In genomic region chr7:28032738-28033380, GRCh38 we compare ENCODE assay signal across 21 cellular contexts.
DNase-seq lines count a peak whose midpoint lies in the region; ATAC-seq and TF ChIP-seq lines count a peak whose summit lies in the region.
"Had no signal": no experiment of that assay in that cellular context is flagged by ENCODE, and none has a peak within 500 bp of the region (broad histone marks: within the 10 kb centered on the region; RNA-seq: fewer than 3 reads in every experiment).

No MANE protein-coding gene starts in this region.

- no peak overlapping the region for H4K91ac ChIP-seq in H9 (ENCODE audit: insufficient read length, low read depth, low read length)

- no peaks in the 10 kb centered on the region for H3K9me3 ChIP-seq in H9 (ENCODE audit: control insufficient read depth, low read depth, low read length)
- no peaks in the 10 kb centered on the region for H3K9me3 ChIP-seq in sigmoid colon
- H3K9me3 ChIP-seq: vagina had no signal

- H3K9me3 Mint-ChIP-seq in H9 (no peaks in the 10 kb centered on the region), WTC11 (no peaks in the 10 kb centered on the region)
- H3K9me3 Mint-ChIP-seq: activated B cell treated with CpG ODN at 0.5 μM for 24 hours; activated naive CD8-positive, alpha-beta T cell treated with anti-CD3 and anti-CD28 coated beads for 36 hours; mesothelial cell of epicardium; nephron; T-helper 2 cell treated with Interferon-gamma antibody and Interleukin-4, amounts not matched to agents 5 μg/mL and 100 μg/mL, for 36 hours had no signal

- no peaks in the 10 kb centered on the region for H3K36me3 Mint-ChIP-seq in H9 (ENCODE audit: insufficient read depth in 1 of 3, low read depth in 3 of 3)
- H3K36me3 Mint-ChIP-seq in WTC11, result no peaks in the 10 kb centered on the region
- H3K36me3 Mint-ChIP-seq: activated naive CD8-positive, alpha-beta T cell treated with anti-CD3 and anti-CD28 coated beads for 36 hours; mesothelial cell of epicardium had no signal

- H3K4me1 Mint-ChIP-seq in H9, result peaks cover 18 to 38% of the 10 kb centered on the region in 2 experiments
- peaks cover 37% of the 10 kb centered on the region for H3K4me1 Mint-ChIP-seq in WTC11

- no peak overlapping the region for H3K9ac ChIP-seq in H9 (ENCODE audit: extremely low read depth, insufficient read length, low read length)

- no peak overlapping the region for H2AK5ac ChIP-seq in H9 (ENCODE audit: insufficient read length, low read length)

- H3K27me3 ChIP-seq in H9 (ENCODE audit: insufficient read depth, low read length) (no peaks in the 10 kb centered on the region), sigmoid colon (no peaks in the 10 kb centered on the region)
- H3K27me3 ChIP-seq: vagina had no signal

- H2BK5ac ChIP-seq in H9 (ENCODE audit: insufficient read length, low read length), result no peak overlapping the region

- H3K79me1 ChIP-seq in H9 (ENCODE audit: insufficient read depth, low read depth, low read length, poor library complexity, severe bottlenecking), result no peaks in the 10 kb centered on the region

- no peak overlapping the region for H3K23ac ChIP-seq in H9 (ENCODE audit: insufficient read length, low read depth, low read length)

- no peak overlapping the region for H2BK15ac ChIP-seq in H9 (ENCODE audit: low read depth, low read length)

- H3K4me2 ChIP-seq in H9 (ENCODE audit: insufficient read depth, insufficient read length, low read length), result no peak overlapping the region

- no peak overlapping the region for H3K18ac ChIP-seq in H9 (ENCODE audit: insufficient read length, low read depth, low read length)

- POLR2A ChIA-PET in WTC11 (lab: Charles Lee), result no interaction called here

- no peak overlapping the region for H2BK20ac ChIP-seq in H9 (ENCODE audit: low read depth, low read length, poor library complexity, severe bottlenecking)

- peak; percentile 44; the same call in 2 of the 3 replicates for TF ChIP-seq CTCF in H9 (conservative IDR thresholded peaks at IDR 0.05)
- TF ChIP-seq CTCF in WTC11 (IDR thresholded peaks at IDR 0.05), result no peak
- no peak for TF ChIP-seq CTCF in sigmoid colon (IDR thresholded peaks at IDR 0.05)

- no peaks in the 10 kb centered on the region for H4K20me1 ChIP-seq in H9 (ENCODE audit: control insufficient read depth, insufficient read depth, insufficient read length)

- no peak overlapping the region for H2BK12ac ChIP-seq in H9 (ENCODE audit: insufficient read length, low read depth, low read length)

- H3K27ac Mint-ChIP-seq in H9 (no peak overlapping the region), WTC11 (no peak overlapping the region)
- H3K27ac Mint-ChIP-seq: activated B cell treated with CpG ODN at 0.5 μM for 24 hours; activated naive CD8-positive, alpha-beta T cell treated with anti-CD3 and anti-CD28 coated beads for 36 hours; mesothelial cell of epicardium; nephron; T-helper 2 cell treated with Interferon-gamma antibody and Interleukin-4, amounts not matched to agents 5 μg/mL and 100 μg/mL, for 36 hours had no signal

- ATAC-seq in WTC11, result peak; percentile 86
- ATAC-seq: left lobe of liver had no signal

- DNase-seq in H9, result peak; percentile 52
- DNase-seq in WTC11 (ENCODE audit: low spot score), result peak; percentile 45
- DNase-seq in iPS DF 19.7 (ENCODE audit: low read depth, low spot score), result peak; percentile 28
- no peak for DNase-seq in sigmoid colon
- no peak for DNase-seq in AG20443 (ENCODE audit: low spot score)
- DNase-seq in stimulated activated CD4-positive, alpha-beta T cell treated with anti-CD3 and anti-CD28 coated beads, Interleukin-2, amount 100 ng/mL, for 48 hours, result no peak
- DNase-seq in dedifferentiated amniotic fluid mesenchymal stem cell (ENCODE audit: extremely low spot score), result no peak
- DNase-seq: activated B cell treated with CpG ODN at 0.5 μM for 24 hours; activated CD4-positive, alpha-beta T cell treated with anti-CD3 and anti-CD28 coated beads, Interleukin-2, amount 50 U/mL, for 48 hours; activated CD8-positive, alpha-beta memory T cell treated with anti-CD3 and anti-CD28 coated beads, Interleukin-2, amount 50 U/mL, for 48 hours; activated naive CD8-positive, alpha-beta T cell treated with anti-CD3 and anti-CD28 coated beads for 36 hours; cerebellar nuclear complex; glutamatergic neuron; NCI-H2171; NCI-H524; substantia nigra had no signal

- no peak overlapping the region for H2BK120ac ChIP-seq in H9 (ENCODE audit: low read depth, low read length, poor library complexity, severe bottlenecking)

- no peak for TF ChIP-seq EP300 in sigmoid colon (IDR thresholded peaks at IDR 0.05)

- H3K27me3 Mint-ChIP-seq in H9 (ENCODE audit: low read depth) (peaks cover 6% of the 10 kb centered on the region), WTC11 (ENCODE audit: low read depth) (no peaks in the 10 kb centered on the region; the same call in 1 of the 2 replicates)
- H3K27me3 Mint-ChIP-seq: activated B cell treated with CpG ODN at 0.5 μM for 24 hours; activated naive CD8-positive, alpha-beta T cell treated with anti-CD3 and anti-CD28 coated beads for 36 hours had no signal

- no peak overlapping the region for H3T11ph ChIP-seq in H9 (ENCODE audit: low read length)

- TF ChIP-seq POLR2A in sigmoid colon (IDR thresholded peaks at IDR 0.05), result no peak

- no peak overlapping the region for H3K4me3 ChIP-seq in sigmoid colon
- H3K4me3 ChIP-seq: vagina had no signal

- no peaks in the 10 kb centered on the region for H3K23me2 ChIP-seq in H9 (ENCODE audit: insufficient read length, low read depth, low read length, poor library complexity, severe bottlenecking)

- no peaks in the 10 kb centered on the region for H3K36me3 ChIP-seq in sigmoid colon
- H3K36me3 ChIP-seq: vagina had no signal

- H4K5ac ChIP-seq in H9 (ENCODE audit: insufficient read length, low read depth, low read length), result no peak overlapping the region

- no peak overlapping the region for H3K14ac ChIP-seq in H9 (ENCODE audit: insufficient read depth, low read length)

- peaks cover 2% of the 10 kb centered on the region; the same call in 1 of the 2 replicates for H3K4me1 ChIP-seq in H9 (ENCODE audit: insufficient read depth, low read length)
- H3K4me1 ChIP-seq in sigmoid colon, result peaks cover 0 to 96% (median 66%) of the 10 kb centered on the region in 4 donors

- WGBS in H9 (ENCODE audit: extremely low coverage, insufficient read length, low lambda C conversion rate), result no CpG with 5 or more reads among the region's 9 CpGs
- WGBS in sigmoid colon, 2 donors, result 90% methylated on average over 9 of the region's 9 CpGs

- H3K56ac ChIP-seq in H9 (ENCODE audit: insufficient read length, low read depth, low read length), result no peak overlapping the region

- CTCF ChIA-PET in WTC11 (lab: Charles Lee), result interaction anchor here (0.6 to 2.9 kb wide), 8 partner anchors 12 to 65 kb away, joined by 3 to 31 read pairs (median 9); no protein-coding TSS in a partner anchor

- intact Hi-C loops in sigmoid colon (cut with DNase I), result no loop called here

- H3K4me3 Mint-ChIP-seq in H9 (no peak overlapping the region), WTC11 (no peak overlapping the region)
- H3K4me3 Mint-ChIP-seq: activated B cell treated with CpG ODN at 0.5 μM for 24 hours; activated naive CD8-positive, alpha-beta T cell treated with anti-CD3 and anti-CD28 coated beads for 36 hours; mesothelial cell of epicardium; nephron; T-helper 2 cell treated with Interferon-gamma antibody and Interleukin-4, amounts not matched to agents 5 μg/mL and 100 μg/mL, for 36 hours had no signal

- H3K27ac ChIP-seq in H9 (ENCODE audit: insufficient read length, low read depth, low read length) (no peak overlapping the region), sigmoid colon (peak overlapping the region in 3 of 4 donors; percentile 66 to 79 (median 71))

- no peak overlapping the region for H4K8ac ChIP-seq in H9 (replicated peaks; ENCODE audit: insufficient read length, low read depth, low read length)

- no peak overlapping the region for H3K4ac ChIP-seq in H9 (ENCODE audit: low read depth, low read length)

- no peaks in the 10 kb centered on the region for H3K79me2 ChIP-seq in H9 (ENCODE audit: insufficient read depth, low read length)

- no peak overlapping the region for H2AFZ ChIP-seq in H9 (ENCODE audit: low read length)

TF ChIP-seq in WTC11, 78 proteins besides CTCF, POLR2A, EP300 and RAD21 (continues in another document):
- TF ChIP-seq SP1 (CRISPR knock-in tag; conservative IDR thresholded peaks at IDR 0.05) (no peak), TP53 (CRISPR knock-in tag; IDR thresholded peaks at IDR 0.05) (no peak), ELF4 (CRISPR knock-in tag; IDR thresholded peaks at IDR 0.05; ENCODE audit: low read depth) (no peak), ATF2 (CRISPR knock-in tag; IDR thresholded peaks at IDR 0.05; ENCODE audit: borderline replicate concordance, low read depth) (no peak), FOXP1 (CRISPR knock-in tag; IDR thresholded peaks at IDR 0.05; ENCODE audit: borderline replicate concordance) (no peak), ZNF671 (CRISPR knock-in tag; IDR thresholded peaks at IDR 0.05) (no peak), HMGXB4 (CRISPR knock-in tag; IDR thresholded peaks at IDR 0.05) (no peak), MAX (CRISPR knock-in tag; IDR thresholded peaks at IDR 0.05) (no peak)

Comparison
In these comparisons a context has a peak if more than half of its experiments do, and no peak if none do; other contexts are left out.
1. DNase-seq: peak in H9 (single experiment), WTC11 (single experiment) and iPS DF 19.7 (single experiment); none in sigmoid colon (single experiment), AG20443 (single experiment), stimulated activated CD4-positive, alpha-beta T cell treated with anti-CD3 and anti-CD28 coated beads, Interleukin-2, amount 100 ng/mL, for 48 hours (0 of 2) and dedifferentiated amniotic fluid mesenchymal stem cell (single experiment).